Comparison of ENCODE assay signal across 28 cellular contexts in the genomic region with DNA sequence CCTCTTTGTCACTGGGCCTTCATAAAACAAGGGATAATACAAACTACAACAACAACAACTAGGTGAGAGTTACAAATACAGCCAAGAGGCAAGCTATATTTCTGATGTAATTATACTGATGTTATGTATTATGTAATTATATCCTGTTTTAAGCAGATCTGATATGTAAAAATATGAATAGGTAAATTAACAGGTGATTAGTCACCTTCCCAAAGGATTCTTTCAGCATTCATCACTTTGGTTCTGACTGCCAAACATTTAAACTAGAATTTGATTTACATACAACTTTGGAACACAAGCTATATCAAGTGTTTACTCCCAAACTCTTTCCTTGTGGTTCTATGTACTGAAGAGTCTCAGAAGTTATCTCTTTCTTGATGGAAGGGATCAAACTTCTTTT. TPM values are rescaled to one million over a fixed set of nuclear protein-coding genes. Genes with fewer than 3 reads are reported as not detected.
"Had no signal": no experiment of that assay in that cellular context is flagged by ENCODE, and none has a peak within 500 bp of the region (broad histone marks: within the 10 kb centered on the region; RNA-seq: fewer than 3 reads in every experiment).

No MANE protein-coding gene starts in this region.

- H3K27ac ChIP-seq: Peyer's patch had no signal

- H3K4me1 Mint-ChIP-seq: activated CD4-positive, alpha-beta T cell treated with anti-CD3 and anti-CD28 coated beads, Interleukin-2, amount 10 ng/mL, durations not matched to agents 7 days and 5 days; activated T-helper 17 cell treated with anti-CD3 and anti-CD28 coated beads, Interleukin-2, amount 50 U/mL, for 72 hours; brain; WTC11 had no signal

- DNase-seq: activated CD4-positive, alpha-beta memory T cell treated with anti-CD3 and anti-CD28 coated beads for 36 hours; activated CD4-positive, alpha-beta T cell treated with anti-CD3 and anti-CD28 coated beads for 1 hour; activated CD4-positive, alpha-beta T cell treated with anti-CD3 and anti-CD28 coated beads, Interleukin-2, amount 10 ng/mL, durations not matched to agents 7 days and 5 days; activated CD8-positive, alpha-beta memory T cell treated with anti-CD3 and anti-CD28 coated beads for 24 hours; activated gamma-delta T cell; activated naive CD4-positive, alpha-beta T cell treated with anti-CD3 and anti-CD28 coated beads for 36 hours; activated T-cell treated with anti-CD3 and anti-CD28 coated beads for 4 hours; activated T-cell treated with anti-CD3 and anti-CD28 coated beads, Interleukin-2, amount 50 U/mL, for 48 hours; amygdala; KG1; NCI-H1092; NCI-H1417; NCI-H1930; NCI-H2171; NCI-H2227 treated with DMSO at 0.1 percent for 48 hours; NCI-H446 treated with DMSO at 0.1 percent for 48 hours; NCI-H524 treated with DMSO at 0.1 percent for 48 hours; NCI-H82; NK-92 treated with Interleukin-12 subunit alpha and Interleukin-12 subunit beta, amount 100 ng/mL, for 24 hours; OCI-M1; Peyer's patch; SHP77 treated with DMSO at 0.1 percent for 48 hours; T-helper 9 cell had no signal

- H3K27ac Mint-ChIP-seq: activated CD4-positive, alpha-beta memory T cell treated with anti-CD3 and anti-CD28 coated beads for 36 hours; activated CD4-positive, alpha-beta T cell treated with anti-CD3 and anti-CD28 coated beads, Interleukin-2, amount 10 ng/mL, durations not matched to agents 7 days and 5 days; activated naive CD4-positive, alpha-beta T cell treated with anti-CD3 and anti-CD28 coated beads for 36 hours; activated naive CD8-positive, alpha-beta T cell; activated T-helper 17 cell treated with anti-CD3 and anti-CD28 coated beads, Interleukin-2, amount 50 U/mL, for 72 hours; brain; T-helper 1 cell treated with Interleukin-12 subunit alpha and Interleukin-12 subunit beta and Interleukin-4 antibody, amounts not matched to agents 30 μg/mL and 1 μg/mL, for 36 hours; WTC11 had no signal

- H3K4me3 ChIP-seq: Peyer's patch had no signal

- H3K27me3 Mint-ChIP-seq: brain had no signal

- H3K9me3 ChIP-seq: Peyer's patch had no signal

- H3K36me3 Mint-ChIP-seq: activated CD4-positive, alpha-beta memory T cell treated with anti-CD3 and anti-CD28 coated beads for 36 hours; activated naive CD8-positive, alpha-beta T cell; WTC11 had no signal

- ATAC-seq: activated T-helper 17 cell treated with anti-CD3 and anti-CD28 coated beads, Interleukin-2, amount 50 U/mL, for 72 hours; WTC11 had no signal

- H3K9me3 Mint-ChIP-seq: activated CD4-positive, alpha-beta memory T cell treated with anti-CD3 and anti-CD28 coated beads for 36 hours; activated CD4-positive, alpha-beta T cell treated with anti-CD3 and anti-CD28 coated beads, Interleukin-2, amount 10 ng/mL, durations not matched to agents 7 days and 5 days; activated naive CD4-positive, alpha-beta T cell treated with anti-CD3 and anti-CD28 coated beads for 36 hours; activated T-helper 17 cell treated with anti-CD3 and anti-CD28 coated beads, Interleukin-2, amount 50 U/mL, for 72 hours; brain; T-helper 1 cell treated with Interleukin-12 subunit alpha and Interleukin-12 subunit beta and Interleukin-4 antibody, amounts not matched to agents 30 μg/mL and 1 μg/mL, for 36 hours; WTC11 had no signal

- H3K4me3 Mint-ChIP-seq: activated CD4-positive, alpha-beta memory T cell treated with anti-CD3 and anti-CD28 coated beads for 36 hours; activated CD4-positive, alpha-beta T cell treated with anti-CD3 and anti-CD28 coated beads, Interleukin-2, amount 10 ng/mL, durations not matched to agents 7 days and 5 days; activated naive CD4-positive, alpha-beta T cell treated with anti-CD3 and anti-CD28 coated beads for 36 hours; activated naive CD8-positive, alpha-beta T cell; activated T-helper 17 cell treated with anti-CD3 and anti-CD28 coated beads, Interleukin-2, amount 50 U/mL, for 72 hours; brain; T-helper 1 cell treated with Interleukin-12 subunit alpha and Interleukin-12 subunit beta and Interleukin-4 antibody, amounts not matched to agents 30 μg/mL and 1 μg/mL, for 36 hours; WTC11 had no signal

- H3K27me3 ChIP-seq: Peyer's patch had no signal

- H3K4me1 ChIP-seq: Peyer's patch had no signal

RNA-seq across cellular contexts. Expression of a gene that starts 53.7 kb away (rescaled TPM):
- total RNA-seq: activated CD4-positive, alpha-beta memory T cell treated with anti-CD3 and anti-CD28 coated beads for 36 hours; activated CD4-positive, alpha-beta T cell treated with anti-CD3 and anti-CD28 coated beads, Interleukin-2, amount 10 ng/mL, durations not matched to agents 7 days and 5 days; activated naive CD4-positive, alpha-beta T cell treated with anti-CD3 and anti-CD28 coated beads for 36 hours; activated T-helper 17 cell treated with anti-CD3 and anti-CD28 coated beads, Interleukin-2, amount 50 U/mL, for 72 hours had no signal
